1 cellular context compared by ENCODE assay signal in the genomic region with DNA sequence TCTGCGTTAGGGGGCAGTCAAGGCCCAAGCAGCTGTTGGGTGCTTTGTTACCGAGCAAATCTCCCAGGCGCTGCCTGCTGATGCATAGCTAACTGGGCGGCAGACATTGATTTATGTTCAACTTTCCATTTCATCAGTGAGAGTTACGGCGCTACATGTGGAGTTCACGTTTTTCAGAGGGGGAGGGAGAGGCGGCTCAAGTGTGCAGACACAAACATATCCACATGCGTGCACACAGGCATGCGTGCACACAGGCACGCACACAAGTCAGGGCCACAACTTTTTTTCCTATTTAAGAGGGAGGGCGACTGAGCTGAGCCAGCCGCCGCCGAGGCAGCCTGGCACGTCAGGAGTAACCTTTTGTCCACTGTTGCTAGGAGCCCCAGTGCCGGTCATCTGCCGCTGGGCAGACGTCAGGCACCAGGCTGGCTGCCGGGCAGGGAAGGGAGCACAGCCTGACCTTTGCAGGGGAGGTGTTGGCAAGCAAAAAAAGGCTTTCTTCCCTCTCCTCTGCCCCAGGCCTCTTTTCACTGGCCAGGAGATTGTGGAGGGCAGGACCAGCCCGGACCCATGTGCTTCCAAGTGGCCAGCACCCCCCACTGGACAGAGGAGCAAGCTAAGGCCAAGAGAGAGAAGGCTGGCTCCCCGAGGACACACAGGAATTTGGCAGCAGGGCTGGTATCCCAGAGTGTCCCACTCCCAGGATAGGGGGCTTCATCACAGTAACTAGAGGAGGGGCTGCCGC.
TF ChIP-seq lines count a peak whose summit lies in the region.

No MANE protein-coding gene starts in this region.

TF ChIP-seq in GM12878, 131 proteins besides CTCF, POLR2A, EP300 and RAD21 (continued from another document and continues in another):
- TF ChIP-seq, protein P1, sequence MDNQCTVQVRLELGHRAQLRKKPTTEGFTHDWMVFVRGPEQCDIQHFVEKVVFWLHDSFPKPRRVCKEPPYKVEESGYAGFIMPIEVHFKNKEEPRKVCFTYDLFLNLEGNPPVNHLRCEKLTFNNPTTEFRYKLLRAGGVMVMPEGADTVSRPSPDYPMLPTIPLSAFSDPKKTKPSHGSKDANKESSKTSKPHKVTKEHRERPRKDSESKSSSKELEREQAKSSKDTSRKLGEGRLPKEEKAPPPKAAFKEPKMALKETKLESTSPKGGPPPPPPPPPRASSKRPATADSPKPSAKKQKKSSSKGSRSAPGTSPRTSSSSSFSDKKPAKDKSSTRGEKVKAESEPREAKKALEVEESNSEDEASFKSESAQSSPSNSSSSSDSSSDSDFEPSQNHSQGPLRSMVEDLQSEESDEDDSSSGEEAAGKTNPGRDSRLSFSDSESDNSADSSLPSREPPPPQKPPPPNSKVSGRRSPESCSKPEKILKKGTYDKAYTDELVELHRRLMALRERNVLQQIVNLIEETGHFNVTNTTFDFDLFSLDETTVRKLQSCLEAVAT (IDR thresholded peaks at IDR 0.05), result 0 out of 2 replicates have a peak, but pooled peaks have one; percentile 36
- TF ChIP-seq, protein P2, sequence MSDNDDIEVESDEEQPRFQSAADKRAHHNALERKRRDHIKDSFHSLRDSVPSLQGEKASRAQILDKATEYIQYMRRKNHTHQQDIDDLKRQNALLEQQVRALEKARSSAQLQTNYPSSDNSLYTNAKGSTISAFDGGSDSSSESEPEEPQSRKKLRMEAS (IDR thresholded peaks at IDR 0.05; ENCODE audit: low read depth, low read length), result no peak; the same call in 1 of the 2 replicates
- no peak for TF ChIP-seq TARDBP (IDR thresholded peaks at IDR 0.05; ENCODE audit: borderline replicate concordance)
- TF ChIP-seq ETV6 (conservative IDR thresholded peaks at IDR 0.05 in 1 of 2, IDR thresholded peaks at IDR 0.05 in 1 of 2; ENCODE audit: borderline replicate concordance in 1 of 2, low read depth in 1 of 2), result no peak
- TF ChIP-seq CBX3 (IDR thresholded peaks at IDR 0.05; ENCODE audit: borderline replicate concordance, low read depth), result no peak
- TF ChIP-seq, protein P3, sequence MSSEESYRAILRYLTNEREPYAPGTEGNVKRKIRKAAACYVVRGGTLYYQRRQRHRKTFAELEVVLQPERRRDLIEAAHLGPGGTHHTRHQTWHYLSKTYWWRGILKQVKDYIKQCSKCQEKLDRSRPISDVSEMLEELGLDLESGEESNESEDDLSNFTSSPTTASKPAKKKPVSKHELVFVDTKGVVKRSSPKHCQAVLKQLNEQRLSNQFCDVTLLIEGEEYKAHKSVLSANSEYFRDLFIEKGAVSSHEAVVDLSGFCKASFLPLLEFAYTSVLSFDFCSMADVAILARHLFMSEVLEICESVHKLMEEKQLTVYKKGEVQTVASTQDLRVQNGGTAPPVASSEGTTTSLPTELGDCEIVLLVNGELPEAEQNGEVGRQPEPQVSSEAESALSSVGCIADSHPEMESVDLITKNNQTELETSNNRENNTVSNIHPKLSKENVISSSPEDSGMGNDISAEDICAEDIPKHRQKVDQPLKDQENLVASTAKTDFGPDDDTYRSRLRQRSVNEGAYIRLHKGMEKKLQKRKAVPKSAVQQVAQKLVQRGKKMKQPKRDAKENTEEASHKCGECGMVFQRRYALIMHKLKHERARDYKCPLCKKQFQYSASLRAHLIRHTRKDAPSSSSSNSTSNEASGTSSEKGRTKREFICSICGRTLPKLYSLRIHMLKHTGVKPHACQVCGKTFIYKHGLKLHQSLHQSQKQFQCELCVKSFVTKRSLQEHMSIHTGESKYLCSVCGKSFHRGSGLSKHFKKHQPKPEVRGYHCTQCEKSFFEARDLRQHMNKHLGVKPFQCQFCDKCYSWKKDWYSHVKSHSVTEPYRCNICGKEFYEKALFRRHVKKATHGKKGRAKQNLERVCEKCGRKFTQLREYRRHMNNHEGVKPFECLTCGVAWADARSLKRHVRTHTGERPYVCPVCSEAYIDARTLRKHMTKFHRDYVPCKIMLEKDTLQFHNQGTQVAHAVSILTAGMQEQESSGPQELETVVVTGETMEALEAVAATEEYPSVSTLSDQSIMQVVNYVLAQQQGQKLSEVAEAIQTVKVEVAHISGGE (CRISPR knock-in tag; IDR thresholded peaks at IDR 0.05), result no peak
- no peak for TF ChIP-seq FOXM1 (IDR thresholded peaks at IDR 0.05; ENCODE audit: low read depth, low read length)
- TF ChIP-seq SREBF2 (IDR thresholded peaks at IDR 0.05; ENCODE audit: low read length), result no peak
- TF ChIP-seq, protein P4, sequence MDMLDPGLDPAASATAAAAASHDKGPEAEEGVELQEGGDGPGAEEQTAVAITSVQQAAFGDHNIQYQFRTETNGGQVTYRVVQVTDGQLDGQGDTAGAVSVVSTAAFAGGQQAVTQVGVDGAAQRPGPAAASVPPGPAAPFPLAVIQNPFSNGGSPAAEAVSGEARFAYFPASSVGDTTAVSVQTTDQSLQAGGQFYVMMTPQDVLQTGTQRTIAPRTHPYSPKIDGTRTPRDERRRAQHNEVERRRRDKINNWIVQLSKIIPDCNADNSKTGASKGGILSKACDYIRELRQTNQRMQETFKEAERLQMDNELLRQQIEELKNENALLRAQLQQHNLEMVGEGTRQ (IDR thresholded peaks at IDR 0.05; ENCODE audit: borderline replicate concordance, low read depth, low read length), result no peak
- no peak for TF ChIP-seq CHD1 (IDR thresholded peaks at IDR 0.05; ENCODE audit: low read depth, low read length)
- TF ChIP-seq LARP7 (IDR thresholded peaks at IDR 0.05), result no peak
- no peak for TF ChIP-seq IRF4 (IDR thresholded peaks at IDR 0.05; ENCODE audit: low read depth, low read length)
- no peak for TF ChIP-seq SIN3A (IDR thresholded peaks at IDR 0.05; ENCODE audit: low read depth, low read length)
- no peak for TF ChIP-seq NBN (IDR thresholded peaks at IDR 0.05)
- TF ChIP-seq BACH1 (IDR thresholded peaks at IDR 0.05; ENCODE audit: borderline replicate concordance), result no peak
- no peak for TF ChIP-seq IKZF2 (IDR thresholded peaks at IDR 0.05)
- TF ChIP-seq, protein P5, sequence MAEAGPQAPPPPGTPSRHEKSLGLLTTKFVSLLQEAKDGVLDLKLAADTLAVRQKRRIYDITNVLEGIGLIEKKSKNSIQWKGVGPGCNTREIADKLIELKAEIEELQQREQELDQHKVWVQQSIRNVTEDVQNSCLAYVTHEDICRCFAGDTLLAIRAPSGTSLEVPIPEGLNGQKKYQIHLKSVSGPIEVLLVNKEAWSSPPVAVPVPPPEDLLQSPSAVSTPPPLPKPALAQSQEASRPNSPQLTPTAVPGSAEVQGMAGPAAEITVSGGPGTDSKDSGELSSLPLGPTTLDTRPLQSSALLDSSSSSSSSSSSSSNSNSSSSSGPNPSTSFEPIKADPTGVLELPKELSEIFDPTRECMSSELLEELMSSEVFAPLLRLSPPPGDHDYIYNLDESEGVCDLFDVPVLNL (IDR thresholded peaks at IDR 0.05; ENCODE audit: low read depth, low read length), result no peak
- no peak for TF ChIP-seq STAT1 (conservative IDR thresholded peaks at IDR 0.05)
- TF ChIP-seq TCF7 (IDR thresholded peaks at IDR 0.05; ENCODE audit: borderline replicate concordance), result no peak
- TF ChIP-seq, protein P6, sequence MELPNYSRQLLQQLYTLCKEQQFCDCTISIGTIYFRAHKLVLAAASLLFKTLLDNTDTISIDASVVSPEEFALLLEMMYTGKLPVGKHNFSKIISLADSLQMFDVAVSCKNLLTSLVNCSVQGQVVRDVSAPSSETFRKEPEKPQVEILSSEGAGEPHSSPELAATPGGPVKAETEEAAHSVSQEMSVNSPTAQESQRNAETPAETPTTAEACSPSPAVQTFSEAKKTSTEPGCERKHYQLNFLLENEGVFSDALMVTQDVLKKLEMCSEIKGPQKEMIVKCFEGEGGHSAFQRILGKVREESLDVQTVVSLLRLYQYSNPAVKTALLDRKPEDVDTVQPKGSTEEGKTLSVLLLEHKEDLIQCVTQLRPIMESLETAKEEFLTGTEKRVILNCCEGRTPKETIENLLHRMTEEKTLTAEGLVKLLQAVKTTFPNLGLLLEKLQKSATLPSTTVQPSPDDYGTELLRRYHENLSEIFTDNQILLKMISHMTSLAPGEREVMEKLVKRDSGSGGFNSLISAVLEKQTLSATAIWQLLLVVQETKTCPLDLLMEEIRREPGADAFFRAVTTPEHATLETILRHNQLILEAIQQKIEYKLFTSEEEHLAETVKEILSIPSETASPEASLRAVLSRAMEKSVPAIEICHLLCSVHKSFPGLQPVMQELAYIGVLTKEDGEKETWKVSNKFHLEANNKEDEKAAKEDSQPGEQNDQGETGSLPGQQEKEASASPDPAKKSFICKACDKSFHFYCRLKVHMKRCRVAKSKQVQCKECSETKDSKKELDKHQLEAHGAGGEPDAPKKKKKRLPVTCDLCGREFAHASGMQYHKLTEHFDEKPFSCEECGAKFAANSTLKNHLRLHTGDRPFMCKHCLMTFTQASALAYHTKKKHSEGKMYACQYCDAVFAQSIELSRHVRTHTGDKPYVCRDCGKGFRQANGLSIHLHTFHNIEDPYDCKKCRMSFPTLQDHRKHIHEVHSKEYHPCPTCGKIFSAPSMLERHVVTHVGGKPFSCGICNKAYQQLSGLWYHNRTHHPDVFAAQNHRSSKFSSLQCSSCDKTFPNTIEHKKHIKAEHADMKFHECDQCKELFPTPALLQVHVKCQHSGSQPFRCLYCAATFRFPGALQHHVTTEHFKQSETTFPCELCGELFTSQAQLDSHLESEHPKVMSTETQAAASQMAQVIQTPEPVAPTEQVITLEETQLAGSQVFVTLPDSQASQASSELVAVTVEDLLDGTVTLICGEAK (IDR thresholded peaks at IDR 0.05; ENCODE audit: borderline replicate concordance), result no peak
- TF ChIP-seq, protein P7, sequence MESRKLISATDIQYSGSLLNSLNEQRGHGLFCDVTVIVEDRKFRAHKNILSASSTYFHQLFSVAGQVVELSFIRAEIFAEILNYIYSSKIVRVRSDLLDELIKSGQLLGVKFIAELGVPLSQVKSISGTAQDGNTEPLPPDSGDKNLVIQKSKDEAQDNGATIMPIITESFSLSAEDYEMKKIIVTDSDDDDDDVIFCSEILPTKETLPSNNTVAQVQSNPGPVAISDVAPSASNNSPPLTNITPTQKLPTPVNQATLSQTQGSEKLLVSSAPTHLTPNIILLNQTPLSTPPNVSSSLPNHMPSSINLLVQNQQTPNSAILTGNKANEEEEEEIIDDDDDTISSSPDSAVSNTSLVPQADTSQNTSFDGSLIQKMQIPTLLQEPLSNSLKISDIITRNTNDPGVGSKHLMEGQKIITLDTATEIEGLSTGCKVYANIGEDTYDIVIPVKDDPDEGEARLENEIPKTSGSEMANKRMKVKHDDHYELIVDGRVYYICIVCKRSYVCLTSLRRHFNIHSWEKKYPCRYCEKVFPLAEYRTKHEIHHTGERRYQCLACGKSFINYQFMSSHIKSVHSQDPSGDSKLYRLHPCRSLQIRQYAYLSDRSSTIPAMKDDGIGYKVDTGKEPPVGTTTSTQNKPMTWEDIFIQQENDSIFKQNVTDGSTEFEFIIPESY (IDR thresholded peaks at IDR 0.05), result no peak
- no peak for TF ChIP-seq KLF5 (IDR thresholded peaks at IDR 0.05; ENCODE audit: partially characterized antibody)
- TF ChIP-seq TBL1XR1 (IDR thresholded peaks at IDR 0.05; ENCODE audit: low read depth, low read length), result no peak
- TF ChIP-seq, protein P8, sequence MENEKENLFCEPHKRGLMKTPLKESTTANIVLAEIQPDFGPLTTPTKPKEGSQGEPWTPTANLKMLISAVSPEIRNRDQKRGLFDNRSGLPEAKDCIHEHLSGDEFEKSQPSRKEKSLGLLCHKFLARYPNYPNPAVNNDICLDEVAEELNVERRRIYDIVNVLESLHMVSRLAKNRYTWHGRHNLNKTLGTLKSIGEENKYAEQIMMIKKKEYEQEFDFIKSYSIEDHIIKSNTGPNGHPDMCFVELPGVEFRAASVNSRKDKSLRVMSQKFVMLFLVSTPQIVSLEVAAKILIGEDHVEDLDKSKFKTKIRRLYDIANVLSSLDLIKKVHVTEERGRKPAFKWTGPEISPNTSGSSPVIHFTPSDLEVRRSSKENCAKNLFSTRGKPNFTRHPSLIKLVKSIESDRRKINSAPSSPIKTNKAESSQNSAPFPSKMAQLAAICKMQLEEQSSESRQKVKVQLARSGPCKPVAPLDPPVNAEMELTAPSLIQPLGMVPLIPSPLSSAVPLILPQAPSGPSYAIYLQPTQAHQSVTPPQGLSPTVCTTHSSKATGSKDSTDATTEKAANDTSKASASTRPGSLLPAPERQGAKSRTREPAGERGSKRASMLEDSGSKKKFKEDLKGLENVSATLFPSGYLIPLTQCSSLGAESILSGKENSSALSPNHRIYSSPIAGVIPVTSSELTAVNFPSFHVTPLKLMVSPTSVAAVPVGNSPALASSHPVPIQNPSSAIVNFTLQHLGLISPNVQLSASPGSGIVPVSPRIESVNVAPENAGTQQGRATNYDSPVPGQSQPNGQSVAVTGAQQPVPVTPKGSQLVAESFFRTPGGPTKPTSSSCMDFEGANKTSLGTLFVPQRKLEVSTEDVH (IDR thresholded peaks at IDR 0.05; ENCODE audit: low read depth, partially characterized antibody), result no peak
- no peak for TF ChIP-seq EGR1 (IDR thresholded peaks at IDR 0.05; ENCODE audit: borderline replicate concordance in 1 of 2, low read depth in 2 of 2, low read length in 2 of 2)
- TF ChIP-seq BCL11A (IDR thresholded peaks at IDR 0.05; ENCODE audit: low read depth, low read length), result no peak
- no peak for TF ChIP-seq ZZZ3 (IDR thresholded peaks at IDR 0.05; ENCODE audit: control insufficient read depth, insufficient read length, low read depth)
- no peak for TF ChIP-seq ZNF384 (IDR thresholded peaks at IDR 0.05; ENCODE audit: borderline replicate concordance, low read depth, low read length)
- TF ChIP-seq POU2F2 (IDR thresholded peaks at IDR 0.05; ENCODE audit: borderline replicate concordance, low read depth, low read length), result peak; percentile 75; the same call in 1 of the 3 replicates
- TF ChIP-seq, protein P9, sequence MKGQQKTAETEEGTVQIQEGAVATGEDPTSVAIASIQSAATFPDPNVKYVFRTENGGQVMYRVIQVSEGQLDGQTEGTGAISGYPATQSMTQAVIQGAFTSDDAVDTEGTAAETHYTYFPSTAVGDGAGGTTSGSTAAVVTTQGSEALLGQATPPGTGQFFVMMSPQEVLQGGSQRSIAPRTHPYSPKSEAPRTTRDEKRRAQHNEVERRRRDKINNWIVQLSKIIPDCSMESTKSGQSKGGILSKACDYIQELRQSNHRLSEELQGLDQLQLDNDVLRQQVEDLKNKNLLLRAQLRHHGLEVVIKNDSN (IDR thresholded peaks at IDR 0.05; ENCODE audit: borderline replicate concordance, extremely low read length, insufficient read depth, low read depth, low read length), result no peak
- no peak for TF ChIP-seq PML (IDR thresholded peaks at IDR 0.05; ENCODE audit: low read length)
- no peak for TF ChIP-seq RB1 (IDR thresholded peaks at IDR 0.05; ENCODE audit: borderline replicate concordance)
- no peak for TF ChIP-seq ZNF274 (IDR thresholded peaks at IDR 0.05; ENCODE audit: insufficient read depth, insufficient read length)
- TF ChIP-seq NR2C1 (IDR thresholded peaks at IDR 0.05), result no peak
- TF ChIP-seq, protein P10, sequence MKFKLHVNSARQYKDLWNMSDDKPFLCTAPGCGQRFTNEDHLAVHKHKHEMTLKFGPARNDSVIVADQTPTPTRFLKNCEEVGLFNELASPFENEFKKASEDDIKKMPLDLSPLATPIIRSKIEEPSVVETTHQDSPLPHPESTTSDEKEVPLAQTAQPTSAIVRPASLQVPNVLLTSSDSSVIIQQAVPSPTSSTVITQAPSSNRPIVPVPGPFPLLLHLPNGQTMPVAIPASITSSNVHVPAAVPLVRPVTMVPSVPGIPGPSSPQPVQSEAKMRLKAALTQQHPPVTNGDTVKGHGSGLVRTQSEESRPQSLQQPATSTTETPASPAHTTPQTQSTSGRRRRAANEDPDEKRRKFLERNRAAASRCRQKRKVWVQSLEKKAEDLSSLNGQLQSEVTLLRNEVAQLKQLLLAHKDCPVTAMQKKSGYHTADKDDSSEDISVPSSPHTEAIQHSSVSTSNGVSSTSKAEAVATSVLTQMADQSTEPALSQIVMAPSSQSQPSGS (IDR thresholded peaks at IDR 0.05; ENCODE audit: low read length), result no peak
- no peak for TF ChIP-seq KAT2A (conservative IDR thresholded peaks at IDR 0.05; ENCODE audit: control insufficient read depth, low read depth, low read length)
- no peak for TF ChIP-seq ZNF207 (IDR thresholded peaks at IDR 0.05; ENCODE audit: borderline replicate concordance)
- TF ChIP-seq TCF12 (IDR thresholded peaks at IDR 0.05; ENCODE audit: low read depth, low read length), result peak; percentile 58; the same call in 1 of the 2 replicates
